19 cellular contexts compared by ENCODE assay signal in genomic region chr3:100896994-100897393, GRCh38.
A peak's percentile ranks its signal among the peaks of the same experiment; 100 is the strongest.
DNase-seq lines count a peak whose midpoint lies in the region; ATAC-seq, FAIRE-seq and TF ChIP-seq lines count a peak whose summit lies in the region.
"Had no signal": no experiment of that assay in that cellular context is flagged by ENCODE, and none has a peak within 500 bp of the region (broad histone marks: within the 10 kb centered on the region; RNA-seq: fewer than 3 reads in every experiment).

No MANE protein-coding gene starts in this region.

- H3K9me1 ChIP-seq in K562 (ENCODE audit: control insufficient read depth, insufficient read depth, low read length), result no peaks in the 10 kb centered on the region

- no peak for TF ChIP-seq POLR2A in HepG2 (IDR thresholded peaks at IDR 0.05; ENCODE audit: insufficient read depth in 1 of 2, low read depth in 2 of 2, low read length in 2 of 2)
- no peak for TF ChIP-seq POLR2A in right lobe of liver (IDR thresholded peaks at IDR 0.05)
- TF ChIP-seq POLR2A in K562 (conservative IDR thresholded peaks at IDR 0.05), result no peak

- POLR2A ChIA-PET in HepG2 (lab: Yijun Ruan, JAX), result no interaction called here
- POLR2A ChIA-PET in K562 (lab: Yijun Ruan, JAX), result no interaction called here

- H3K4me1 ChIP-seq in HepG2 (ENCODE audit: insufficient read depth, low read length), result no peaks in the 10 kb centered on the region
- no peaks in the 10 kb centered on the region for H3K4me1 ChIP-seq in right lobe of liver
- no peaks in the 10 kb centered on the region; a peak in 1 of 5 replicates for H3K4me1 ChIP-seq in K562 (replicated peaks in 1 of 2; ENCODE audit: control insufficient read depth in 2 of 2, insufficient read depth in 2 of 2, low read length in 2 of 2)
- H3K4me1 ChIP-seq: Caco-2 had no signal

- H3K4me3 ChIP-seq in HepG2 (replicated peaks in 1 of 3; ENCODE audit: insufficient read depth in 1 of 3, low read depth in 2 of 3, low read length in 3 of 3) (no peak overlapping the region), right lobe of liver (no peak overlapping the region), K562 (no peak overlapping the region)
- H3K4me3 ChIP-seq: BLaER1 treated with 17β-estradiol and CSF1 and Interleukin-3, amounts not matched to agents 10 nM and 100 nM had no signal

- in situ Hi-C loops in HepG2 (cut with HindIII; ENCODE audit: extremely low pct_ligation_motif_present, low pct_unique_long_range_greater_than_20kb), result no loop called here
- in situ Hi-C loops in K562 (cut with MboI), result no loop called here

- H3K27me3 ChIP-seq in HepG2 (ENCODE audit: control insufficient read depth in 1 of 2, insufficient read depth in 2 of 2, low read length in 2 of 2) (no peaks in the 10 kb centered on the region), right lobe of liver (no peaks in the 10 kb centered on the region), K562 (ENCODE audit: control insufficient read depth in 2 of 2, insufficient read depth in 2 of 2, low read length in 2 of 2) (0 out of 5 replicates have a peak, but pooled peaks cover 0 to 2% of the 10 kb centered on the region in 2 experiments)
- H3K27me3 ChIP-seq: BLaER1 treated with 17β-estradiol and CSF1 and Interleukin-3, amounts not matched to agents 10 nM and 100 nM had no signal

- H3K36me3 ChIP-seq in HepG2 (replicated peaks in 1 of 2; ENCODE audit: control insufficient read depth in 1 of 2, insufficient read depth in 2 of 2, low read length in 2 of 2) (no peaks in the 10 kb centered on the region), right lobe of liver (no peaks in the 10 kb centered on the region), K562 (ENCODE audit: control insufficient read depth, insufficient read depth, low read length) (no peaks in the 10 kb centered on the region)
- H3K36me3 ChIP-seq: BLaER1 treated with 17β-estradiol and CSF1 and Interleukin-3, amounts not matched to agents 10 nM and 100 nM had no signal

- 0% methylated on average over 2 of the region's 2 CpGs for WGBS in HepG2 (ENCODE audit: low lambda C conversion rate)
- WGBS in right lobe of liver (ENCODE audit: insufficient coverage, low coverage, low lambda C conversion rate, missing lambda C conversion rate), result 44% methylated on average over 2 of the region's 2 CpGs
- WGBS in K562 (ENCODE audit: insufficient coverage, low coverage, missing lambda C conversion rate), result 0% methylated on average over 2 of the region's 2 CpGs

- TF ChIP-seq RAD21 in HepG2 (CRISPR knock-in tag; IDR thresholded peaks at IDR 0.05) (no peak), K562 (CRISPR knock-in tag; conservative IDR thresholded peaks at IDR 0.05 in 1 of 2, IDR thresholded peaks at IDR 0.05 in 1 of 2) (no peak)

- no peak for TF ChIP-seq CTCF in HepG2 (CRISPR knock-in tag; IDR thresholded peaks at IDR 0.05)
- TF ChIP-seq CTCF in right lobe of liver (IDR thresholded peaks at IDR 0.05), result no peak
- TF ChIP-seq CTCF in K562 (IDR thresholded peaks at IDR 0.05 in 2 of 3, conservative IDR thresholded peaks at IDR 0.05 in 1 of 3; ENCODE audit: insufficient read depth in 2 of 3, low read depth in 1 of 3, low read length in 3 of 3), result no peak

- H3K9me3 ChIP-seq in HepG2 (ENCODE audit: low read length), result no peaks in the 10 kb centered on the region
- no peaks in the 10 kb centered on the region for H3K9me3 ChIP-seq in right lobe of liver
- no peaks in the 10 kb centered on the region for H3K9me3 ChIP-seq in K562 (replicated peaks; ENCODE audit: control insufficient read depth, insufficient read depth, low read depth, low read length)
- H3K9me3 ChIP-seq: BLaER1 treated with 17β-estradiol and CSF1 and Interleukin-3, amounts not matched to agents 10 nM and 100 nM; Caco-2 had no signal

- no peaks in the 10 kb centered on the region for H4K20me1 ChIP-seq in HepG2 (ENCODE audit: insufficient read depth, low read length)
- H4K20me1 ChIP-seq in K562 (replicated peaks; ENCODE audit: control insufficient read depth, insufficient read depth, low read length), result no peaks in the 10 kb centered on the region
- H4K20me1 ChIP-seq: BLaER1 treated with 17β-estradiol and CSF1 and Interleukin-3, amounts not matched to agents 10 nM and 100 nM had no signal

- H3K9ac ChIP-seq in HepG2 (ENCODE audit: insufficient read depth, low read depth, low read length), result no peak overlapping the region
- H3K9ac ChIP-seq in K562 (ENCODE audit: insufficient read depth in 1 of 2, low read depth in 2 of 2, low read length in 2 of 2), result no peak overlapping the region
- H3K9ac ChIP-seq: BLaER1 treated with 17β-estradiol and CSF1 and Interleukin-3, amounts not matched to agents 10 nM and 100 nM had no signal

- H2AFZ ChIP-seq in HepG2 (ENCODE audit: low read length) (no peak overlapping the region), K562 (ENCODE audit: low read depth, low read length) (no peak overlapping the region)

- H3K79me2 ChIP-seq in HepG2 (ENCODE audit: insufficient read depth, low read length) (no peaks in the 10 kb centered on the region), K562 (ENCODE audit: control insufficient read depth, insufficient read depth, low read length) (no peaks in the 10 kb centered on the region)

- no peak for ATAC-seq in HepG2
- ATAC-seq in right lobe of liver, result no peak
- ATAC-seq in K562, result no peak
- ATAC-seq: CD8-positive, alpha-beta T cell had no signal

- DNase-seq in HepG2 (ENCODE audit: low spot score) (no peak), right lobe of liver (no peak), K562 (ENCODE audit: extremely low read depth in 1 of 4, low spot score in 3 of 4) (no peak), activated gamma-delta T cell treated with Interleukin-2 at 50 U/mL for 16 hours (no peak), NCI-H2081 treated with DMSO at 0.1 percent for 48 hours (lab: John Stamatoyannopoulos, UW) (no peak)
- DNase-seq: ACHN; Caco-2; Calu3; CD4-positive, alpha-beta T cell; CD8-positive, alpha-beta T cell; DMS79 treated with DMSO at 0.1 percent for 48 hours; GF-D8 had no signal

- CTCF ChIA-PET in HepG2 (lab: Yijun Ruan, JAX; ENCODE audit: low intra/inter-chr PET ratio, low total read pairs) (no interaction called here), K562 (lab: Yijun Ruan, JAX; ENCODE audit: low intra/inter-chr PET ratio) (no interaction called here)

- H3K27ac ChIP-seq in HepG2 (ENCODE audit: extremely low read length, insufficient read depth, low read length) (no peak overlapping the region), right lobe of liver (no peak overlapping the region), K562 (ENCODE audit: extremely low read depth, low read depth, low read length) (no peak overlapping the region)
- H3K27ac ChIP-seq: 22Rv1; BLaER1 treated with 17β-estradiol and CSF1 and Interleukin-3, amounts not matched to agents 10 nM and 100 nM; C4-2B had no signal

- intact Hi-C loops in HepG2 (cut with micrococcal nuclease; ENCODE audit: unreplicated experiment), result no loop called here
- intact Hi-C loops in right lobe of liver (cut with DNase I), result no loop called here
- intact Hi-C loops in K562 (cut with micrococcal nuclease), result no loop called here

- TF ChIP-seq EP300 in HepG2 (IDR thresholded peaks at IDR 0.05; ENCODE audit: low read depth in 2 of 2, low read length in 2 of 2) (no peak), HepG2 (CRISPR knock-in tag; IDR thresholded peaks at IDR 0.05; ENCODE audit: borderline replicate concordance) (no peak), K562 (IDR thresholded peaks at IDR 0.05; ENCODE audit: low read length) (no peak)

- FAIRE-seq in HepG2 (lab: Jason Lieb, UNC), result no peak
- no peak for FAIRE-seq in K562 (lab: Jason Lieb, UNC)
- FAIRE-seq: D721Med, G401.6, GM12891, GM19239 had no signal

- BruUV-seq in HepG2 (replicated peaks; lab: Mats Ljungman, UMichigan) (no TSS peak), K562 (replicated peaks; lab: Mats Ljungman, UMichigan) (no TSS peak)

- H3K4me2 ChIP-seq in HepG2 (ENCODE audit: low read depth, low read length) (no peak overlapping the region), K562 (ENCODE audit: insufficient read depth, low read length) (no peak overlapping the region)
- H3K4me2 ChIP-seq: BLaER1 treated with 17β-estradiol and CSF1 and Interleukin-3, amounts not matched to agents 10 nM and 100 nM had no signal

TF ChIP-seq in HepG2, 621 proteins besides CTCF, POLR2A, EP300 and RAD21:
- TF ChIP-seq MAFK (conservative IDR thresholded peaks at IDR 0.05 in 1 of 2, IDR thresholded peaks at IDR 0.05 in 1 of 2; ENCODE audit: low read length in 2 of 2) (peak; percentile 37 to 68; a peak in 3 of 4 replicates), ZNF850 (CRISPR knock-in tag; conservative IDR thresholded peaks at IDR 0.05) (no peak), MAFF (IDR thresholded peaks at IDR 0.05; ENCODE audit: low read depth, low read length) (peak; percentile 38; the same call in 1 of the 2 replicates)

TF ChIP-seq in K562, 482 proteins besides CTCF, POLR2A, EP300 and RAD21:
- no peak for TF ChIP-seq PTBP1 (IDR thresholded peaks at IDR 0.05; ENCODE audit: low read depth, low read length)
- TF ChIP-seq, protein P1, sequence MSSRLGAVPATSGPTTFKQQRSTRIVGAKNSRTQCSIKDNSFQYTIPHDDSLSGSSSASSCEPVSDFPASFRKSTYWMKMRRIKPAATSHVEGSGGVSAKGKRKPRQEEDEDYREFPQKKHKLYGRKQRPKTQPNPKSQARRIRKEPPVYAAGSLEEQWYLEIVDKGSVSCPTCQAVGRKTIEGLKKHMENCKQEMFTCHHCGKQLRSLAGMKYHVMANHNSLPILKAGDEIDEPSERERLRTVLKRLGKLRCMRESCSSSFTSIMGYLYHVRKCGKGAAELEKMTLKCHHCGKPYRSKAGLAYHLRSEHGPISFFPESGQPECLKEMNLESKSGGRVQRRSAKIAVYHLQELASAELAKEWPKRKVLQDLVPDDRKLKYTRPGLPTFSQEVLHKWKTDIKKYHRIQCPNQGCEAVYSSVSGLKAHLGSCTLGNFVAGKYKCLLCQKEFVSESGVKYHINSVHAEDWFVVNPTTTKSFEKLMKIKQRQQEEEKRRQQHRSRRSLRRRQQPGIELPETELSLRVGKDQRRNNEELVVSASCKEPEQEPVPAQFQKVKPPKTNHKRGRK (tag; IDR thresholded peaks at IDR 0.05), result no peak
- 0 out of 2 replicates have a peak, but pooled peaks have one; percentile 5 for TF ChIP-seq C11orf30 (IDR thresholded peaks at IDR 0.05; ENCODE audit: low read depth)
- peak; percentile 52; the same call in 1 of the 2 replicates for TF ChIP-seq ZNF316 (IDR thresholded peaks at IDR 0.05)

Comparison
In these comparisons a context has a peak if more than half of its experiments do, and no peak if none do; other contexts are left out.
1. Of the 241 proteins assayed by ChIP-seq in both HepG2 and K562: peak only in HepG2: MAFF and MAFK; only in K562: none; in both: none; in neither: 239.